ENCODE assay signal across 35 cellular contexts in the genomic region with DNA sequence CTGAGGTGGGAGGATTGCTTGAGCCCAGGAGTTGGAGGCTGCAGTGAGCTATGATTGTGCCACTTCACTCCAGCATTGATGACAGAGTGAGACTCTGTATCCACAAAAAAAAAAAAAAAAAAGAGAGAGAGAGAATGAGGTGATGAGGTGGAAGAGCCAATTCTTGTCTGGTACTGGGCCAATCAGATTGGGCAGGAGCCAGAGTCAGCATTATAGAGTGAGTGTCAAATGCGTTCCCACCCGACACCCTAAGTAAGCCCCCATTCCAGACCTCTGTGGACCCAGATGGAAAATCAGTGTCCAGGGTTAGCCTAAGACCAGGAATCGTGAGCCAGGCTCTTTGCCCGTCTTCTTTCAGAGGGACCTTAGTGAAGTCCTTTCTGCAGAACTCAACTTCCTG.
"Had no signal": no experiment of that assay in that cellular context is flagged by ENCODE, and none has a peak within 500 bp of the region (broad histone marks: within the 10 kb centered on the region; RNA-seq: fewer than 3 reads in every experiment).

No MANE protein-coding gene starts in this region.

- FAIRE-seq: astrocyte, colon, TTC549 had no signal

- DNase-seq: activated B cell treated with CpG ODN at 0.5 μM for 24 hours; activated CD4-positive, alpha-beta memory T cell treated with anti-CD3 and anti-CD28 coated beads for 36 hours; activated CD4-positive, alpha-beta T cell treated with anti-CD3 and anti-CD28 coated beads for 4 hours; activated CD4-positive, alpha-beta T cell treated with anti-CD3 and anti-CD28 coated beads, Interleukin-2, amount 10 ng/mL, durations not matched to agents 24 days and 14 days; activated CD4-positive, alpha-beta T cell treated with anti-CD3 and anti-CD28 coated beads, Interleukin-2, amount 50 U/mL, for 1 hour; activated CD4-positive, alpha-beta T cell treated with anti-CD3 and anti-CD28 coated beads, Interleukin-2, amount 50 U/mL, for 4 hours; activated CD4-positive, CD25-positive, alpha-beta regulatory T cell treated with anti-CD3 and anti-CD28 coated beads, Interleukin-2, amount 50 U/mL, for 72 hours; activated CD8-positive, alpha-beta memory T cell treated with anti-CD3 and anti-CD28 coated beads, Interleukin-2, amount 50 U/mL, for 4 hours; activated CD8-positive, alpha-beta T cell treated with anti-CD3 and anti-CD28 coated beads for 36 hours; activated effector memory CD4-positive, alpha-beta T cell treated with anti-CD3 and anti-CD28 coated beads, Interleukin-2, amount 50 U/mL, for 16 hours; activated gamma-delta T cell treated with Interleukin-2 at 50 U/mL for 16 hours; activated naive CD4-positive, alpha-beta T cell; activated naive CD4-positive, alpha-beta T cell treated with anti-CD3 and anti-CD28 coated beads for 36 hours; activated naive CD4-positive, alpha-beta T cell treated with anti-CD3 and anti-CD28 coated beads, Interleukin-2, amount 50 U/mL, for 16 hours; activated naive CD8-positive, alpha-beta T cell treated with anti-CD3 and anti-CD28 coated beads for 36 hours; activated T-cell treated with anti-CD3 and anti-CD28 coated beads for 4 hours; activated T-cell treated with anti-CD3 and anti-CD28 coated beads, Interleukin-2, amount 50 U/mL, for 1 hour; activated T-cell treated with anti-CD3 and anti-CD28 coated beads, Interleukin-2, amount 50 U/mL, for 48 hours; adrenal gland; amniotic stem cell; aorta; body of pancreas; brain microvascular endothelial cell; central memory CD4-positive, alpha-beta T cell; T-helper 1 cell; T-helper 9 cell had no signal

- H3K9me3 Mint-ChIP-seq: activated B cell treated with CpG ODN at 0.5 μM for 24 hours; activated CD4-positive, alpha-beta memory T cell treated with anti-CD3 and anti-CD28 coated beads for 36 hours; activated CD4-positive, alpha-beta T cell treated with anti-CD3 and anti-CD28 coated beads, Interleukin-2, amount 10 ng/mL, durations not matched to agents 24 days and 14 days; activated CD8-positive, alpha-beta T cell treated with anti-CD3 and anti-CD28 coated beads for 36 hours; activated naive CD4-positive, alpha-beta T cell treated with anti-CD3 and anti-CD28 coated beads for 36 hours; activated naive CD4-positive, alpha-beta T cell treated with anti-CD3 and anti-CD28 coated beads, Interleukin-2, amount 50 U/mL, for 72 hours; activated naive CD8-positive, alpha-beta T cell treated with anti-CD3 and anti-CD28 coated beads for 36 hours; activated T-helper 1 cell treated with anti-CD3 and anti-CD28 coated beads, Interleukin-12 subunit alpha, Interleukin-12 subunit beta, Interleukin-2, Interleukin-4 antibody, amounts not matched to agents 30 ng/mL and 10 ng/mL and 1 ng/mL, durations not matched to agents 14 hours and 24 hours and 36 hours; activated T-helper 17 cell treated with anti-CD3 and anti-CD28 coated beads, Interleukin-2, amount 50 U/mL, for 72 hours; T-helper 1 cell treated with Interleukin-12 subunit alpha and Interleukin-12 subunit beta and Interleukin-4 antibody, amounts not matched to agents 30 μg/mL and 1 μg/mL, for 36 hours had no signal

- H3K4me1 Mint-ChIP-seq: activated B cell treated with CpG ODN at 0.5 μM for 24 hours; activated CD4-positive, alpha-beta T cell treated with anti-CD3 and anti-CD28 coated beads, Interleukin-2, amount 10 ng/mL, durations not matched to agents 24 days and 14 days; activated naive CD8-positive, alpha-beta T cell treated with anti-CD3 and anti-CD28 coated beads for 36 hours; activated T-helper 17 cell treated with anti-CD3 and anti-CD28 coated beads, Interleukin-2, amount 50 U/mL, for 72 hours had no signal

- H3K36me3 Mint-ChIP-seq: activated CD4-positive, alpha-beta memory T cell treated with anti-CD3 and anti-CD28 coated beads for 36 hours; activated naive CD4-positive, alpha-beta T cell treated with anti-CD3 and anti-CD28 coated beads, Interleukin-2, amount 50 U/mL, for 72 hours; activated naive CD8-positive, alpha-beta T cell treated with anti-CD3 and anti-CD28 coated beads for 36 hours had no signal

- H3K4me1 ChIP-seq: adrenal gland, body of pancreas, breast epithelium had no signal

- H3K36me3 ChIP-seq: adrenal gland, brain microvascular endothelial cell, breast epithelium had no signal

- H3K27me3 Mint-ChIP-seq: activated naive CD8-positive, alpha-beta T cell treated with anti-CD3 and anti-CD28 coated beads for 36 hours had no signal

- H3K27ac ChIP-seq: adrenal gland, body of pancreas, brain microvascular endothelial cell, breast epithelium, VCaP had no signal

- H3K27ac Mint-ChIP-seq: activated B cell treated with CpG ODN at 0.5 μM for 24 hours; activated CD4-positive, alpha-beta memory T cell treated with anti-CD3 and anti-CD28 coated beads for 36 hours; activated CD4-positive, alpha-beta T cell treated with anti-CD3 and anti-CD28 coated beads, Interleukin-2, amount 10 ng/mL, durations not matched to agents 24 days and 14 days; activated CD8-positive, alpha-beta T cell treated with anti-CD3 and anti-CD28 coated beads for 36 hours; activated naive CD4-positive, alpha-beta T cell treated with anti-CD3 and anti-CD28 coated beads for 36 hours; activated naive CD4-positive, alpha-beta T cell treated with anti-CD3 and anti-CD28 coated beads, Interleukin-2, amount 50 U/mL, for 72 hours; activated naive CD8-positive, alpha-beta T cell treated with anti-CD3 and anti-CD28 coated beads for 36 hours; activated T-helper 1 cell treated with anti-CD3 and anti-CD28 coated beads, Interleukin-12 subunit alpha, Interleukin-12 subunit beta, Interleukin-2, Interleukin-4 antibody, amounts not matched to agents 30 ng/mL and 10 ng/mL and 1 ng/mL, durations not matched to agents 14 hours and 24 hours and 36 hours; activated T-helper 17 cell treated with anti-CD3 and anti-CD28 coated beads, Interleukin-2, amount 50 U/mL, for 72 hours; T-helper 1 cell treated with Interleukin-12 subunit alpha and Interleukin-12 subunit beta and Interleukin-4 antibody, amounts not matched to agents 30 μg/mL and 1 μg/mL, for 36 hours had no signal

- H3K9me3 ChIP-seq: adrenal gland, body of pancreas, breast epithelium had no signal

- H3K27me3 ChIP-seq: adrenal gland, body of pancreas, brain microvascular endothelial cell, breast epithelium had no signal

- H3K4me3 Mint-ChIP-seq: activated B cell treated with CpG ODN at 0.5 μM for 24 hours; activated CD4-positive, alpha-beta memory T cell treated with anti-CD3 and anti-CD28 coated beads for 36 hours; activated CD4-positive, alpha-beta T cell treated with anti-CD3 and anti-CD28 coated beads, Interleukin-2, amount 10 ng/mL, durations not matched to agents 24 days and 14 days; activated CD8-positive, alpha-beta T cell treated with anti-CD3 and anti-CD28 coated beads for 36 hours; activated naive CD4-positive, alpha-beta T cell treated with anti-CD3 and anti-CD28 coated beads for 36 hours; activated naive CD8-positive, alpha-beta T cell treated with anti-CD3 and anti-CD28 coated beads for 36 hours; activated T-helper 1 cell treated with anti-CD3 and anti-CD28 coated beads, Interleukin-12 subunit alpha, Interleukin-12 subunit beta, Interleukin-2, Interleukin-4 antibody, amounts not matched to agents 30 ng/mL and 10 ng/mL and 1 ng/mL, durations not matched to agents 14 hours and 24 hours and 36 hours; activated T-helper 17 cell treated with anti-CD3 and anti-CD28 coated beads, Interleukin-2, amount 50 U/mL, for 72 hours; T-helper 1 cell treated with Interleukin-12 subunit alpha and Interleukin-12 subunit beta and Interleukin-4 antibody, amounts not matched to agents 30 μg/mL and 1 μg/mL, for 36 hours had no signal

- H3K4me3 ChIP-seq: adrenal gland, body of pancreas, breast epithelium had no signal
